In genomic region chr7:220151-220841, GRCh38 we compare ENCODE assay signal across 1 cellular context.
TF ChIP-seq lines count a peak whose summit lies in the region.

No MANE protein-coding gene starts in this region.

TF ChIP-seq in H1, 55 proteins besides CTCF, POLR2A, EP300 and RAD21:
- TF ChIP-seq TEAD4 (IDR thresholded peaks at IDR 0.05; ENCODE audit: low read depth, low read length) = peak; percentile 92
- TF ChIP-seq SP4 (IDR thresholded peaks at IDR 0.05; ENCODE audit: low read length) = no peak
- no peak for TF ChIP-seq CTBP2 (IDR thresholded peaks at IDR 0.05; ENCODE audit: borderline replicate concordance, insufficient read depth, insufficient read length, low read length)
- no peak for TF ChIP-seq NANOG (IDR thresholded peaks at IDR 0.05; ENCODE audit: insufficient read depth, low read depth, low read length, poor library complexity, severe bottlenecking)
- no peak for TF ChIP-seq FOSL1 (IDR thresholded peaks at IDR 0.05; ENCODE audit: insufficient read depth, low read depth, low read length)
- no peak for TF ChIP-seq ATF3 (IDR thresholded peaks at IDR 0.05; ENCODE audit: insufficient read depth, low read depth, low read length)
- TF ChIP-seq SIRT6 (IDR thresholded peaks at IDR 0.05; ENCODE audit: low read length) = no peak
- TF ChIP-seq EZH2 (IDR thresholded peaks at IDR 0.05; ENCODE audit: low read depth, low read length, severe bottlenecking) = no peak
- no peak for TF ChIP-seq TAF1 (IDR thresholded peaks at IDR 0.05; ENCODE audit: low read depth, low read length)
- TF ChIP-seq POLR2AphosphoS5 (IDR thresholded peaks at IDR 0.05; ENCODE audit: low read depth, low read length) = peak; percentile 41; the same call in 1 of the 2 replicates
- no peak for TF ChIP-seq SRF (IDR thresholded peaks at IDR 0.05; ENCODE audit: low read depth, low read length)
- 0 out of 4 replicates have a peak, but pooled peaks of 1 of the 2 experiments have one; percentile 37 for TF ChIP-seq SIN3A (conservative IDR thresholded peaks at IDR 0.05 in 1 of 2, IDR thresholded peaks at IDR 0.05 in 1 of 2; ENCODE audit: low read depth in 1 of 2, low read length in 2 of 2)
- no peak for TF ChIP-seq PHF8 (conservative IDR thresholded peaks at IDR 0.05; ENCODE audit: low read depth, low read length)
- TF ChIP-seq SIX5 (IDR thresholded peaks at IDR 0.05; ENCODE audit: low read depth, low read length) = no peak
- no peak for TF ChIP-seq HDAC6 (IDR thresholded peaks at IDR 0.05; ENCODE audit: low read depth, low read length)
- TF ChIP-seq, protein P1, sequence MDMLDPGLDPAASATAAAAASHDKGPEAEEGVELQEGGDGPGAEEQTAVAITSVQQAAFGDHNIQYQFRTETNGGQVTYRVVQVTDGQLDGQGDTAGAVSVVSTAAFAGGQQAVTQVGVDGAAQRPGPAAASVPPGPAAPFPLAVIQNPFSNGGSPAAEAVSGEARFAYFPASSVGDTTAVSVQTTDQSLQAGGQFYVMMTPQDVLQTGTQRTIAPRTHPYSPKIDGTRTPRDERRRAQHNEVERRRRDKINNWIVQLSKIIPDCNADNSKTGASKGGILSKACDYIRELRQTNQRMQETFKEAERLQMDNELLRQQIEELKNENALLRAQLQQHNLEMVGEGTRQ (IDR thresholded peaks at IDR 0.05; ENCODE audit: low read length) = peak; percentile 66
- TF ChIP-seq E2F6 (IDR thresholded peaks at IDR 0.05) = peak; percentile 95
- TF ChIP-seq BRCA1 (IDR thresholded peaks at IDR 0.05; ENCODE audit: low read depth, low read length) = no peak
- no peak for TF ChIP-seq CHD1 (IDR thresholded peaks at IDR 0.05; ENCODE audit: low read depth, low read length)
- TF ChIP-seq BCL11A (IDR thresholded peaks at IDR 0.05; ENCODE audit: low read depth in 2 of 2, low read length in 2 of 2) = no peak
- TF ChIP-seq MAX (IDR thresholded peaks at IDR 0.05) = peak; percentile 97
- no peak for TF ChIP-seq ASH2L (IDR thresholded peaks at IDR 0.05; ENCODE audit: low read length)
- TF ChIP-seq POU5F1 (IDR thresholded peaks at IDR 0.05; ENCODE audit: low read depth, low read length) = no peak
- no peak for TF ChIP-seq SAP30 (IDR thresholded peaks at IDR 0.05; ENCODE audit: insufficient read depth, insufficient replicate concordance, low read length)
- TF ChIP-seq CEBPB (IDR thresholded peaks at IDR 0.05; ENCODE audit: low read depth, low read length) = no peak
- TF ChIP-seq CBX8 (IDR thresholded peaks at IDR 0.05; ENCODE audit: borderline replicate concordance, low read depth, low read length) = no peak
